Comparison of ENCODE assay signal across 13 cellular contexts in genomic region chr10:125783957-125784356, GRCh38. TPM values are rescaled to one million over a fixed set of nuclear protein-coding genes. Genes with fewer than 3 reads are reported as not detected.
DNase-seq lines count a peak whose midpoint lies in the region; ATAC-seq and TF ChIP-seq lines count a peak whose summit lies in the region.
"Had no signal": no experiment of that assay in that cellular context is flagged by ENCODE, and none has a peak within 500 bp of the region (broad histone marks: within the 10 kb centered on the region; RNA-seq: fewer than 3 reads in every experiment).

No MANE protein-coding gene starts in this region.

- H3K27me3 ChIP-seq in esophagus muscularis mucosa, result no peaks in the 10 kb centered on the region

- no peaks in the 10 kb centered on the region for H3K9me3 Mint-ChIP-seq in activated CD8-positive, alpha-beta memory T cell treated with anti-CD3 and anti-CD28 coated beads, Interleukin-2, amount 10 ng/mL, durations not matched to agents 7 days and 5 days (ENCODE audit: low read depth)
- H3K9me3 Mint-ChIP-seq: effector memory CD8-positive, alpha-beta T cell had no signal

- no peak for TF ChIP-seq EP300 in esophagus muscularis mucosa (IDR thresholded peaks at IDR 0.05)

- no peaks in the 10 kb centered on the region for H3K9me3 ChIP-seq in esophagus muscularis mucosa

- no peak for TF ChIP-seq POLR2A in esophagus muscularis mucosa (IDR thresholded peaks at IDR 0.05; ENCODE audit: low read depth)

- H3K27ac Mint-ChIP-seq in activated CD8-positive, alpha-beta memory T cell treated with anti-CD3 and anti-CD28 coated beads, Interleukin-2, amount 10 ng/mL, durations not matched to agents 7 days and 5 days, result no peak overlapping the region
- H3K27ac Mint-ChIP-seq: effector memory CD8-positive, alpha-beta T cell had no signal

- no peak overlapping the region for H3K4me3 ChIP-seq in esophagus muscularis mucosa

- H3K27ac ChIP-seq in esophagus muscularis mucosa (replicated peaks in 1 of 4), result no peak overlapping the region

- H3K36me3 ChIP-seq in esophagus muscularis mucosa, result peaks cover 9 to 20% (median 15%) of the 10 kb centered on the region in 4 donors

- WGBS in esophagus muscularis mucosa, result 88% methylated on average over 6 of the region's 6 CpGs

- no peak overlapping the region for H3K4me3 Mint-ChIP-seq in activated CD8-positive, alpha-beta memory T cell treated with anti-CD3 and anti-CD28 coated beads, Interleukin-2, amount 10 ng/mL, durations not matched to agents 7 days and 5 days
- H3K4me3 Mint-ChIP-seq: effector memory CD8-positive, alpha-beta T cell had no signal

- TF ChIP-seq CTCF in esophagus muscularis mucosa (IDR thresholded peaks at IDR 0.05), result no peak

- H3K36me3 Mint-ChIP-seq in activated CD8-positive, alpha-beta memory T cell treated with anti-CD3 and anti-CD28 coated beads, Interleukin-2, amount 10 ng/mL, durations not matched to agents 7 days and 5 days, result no peaks in the 10 kb centered on the region

- intact Hi-C loops in esophagus muscularis mucosa (cut with DNase I), result no loop called here

- DNase-seq in OCI-M1 (lab: John Stamatoyannopoulos, UW) (peak; percentile 18), esophagus muscularis mucosa (ENCODE audit: extremely low spot score) (no peak), cortex of kidney (lab: John Stamatoyannopoulos, UW) (no peak), NCI-H146 (lab: John Stamatoyannopoulos, UW) (no peak)
- no peak for DNase-seq in activated CD8-positive, alpha-beta memory T cell treated with anti-CD3 and anti-CD28 coated beads, Interleukin-2, amount 10 ng/mL, durations not matched to agents 7 days and 5 days
- DNase-seq: activated naive CD4-positive, alpha-beta T cell treated with Interleukin-2 at 50 U/mL for 16 hours; effector memory CD8-positive, alpha-beta T cell; GOT3; stimulated activated naive CD4-positive, alpha-beta T cell treated with Interleukin-2 at 50 U/mL for 16 hours had no signal

- CTCF ChIA-PET in activated CD8-positive, alpha-beta memory T cell treated with anti-CD3 and anti-CD28 coated beads, Interleukin-2, amount 10 ng/mL, durations not matched to agents 7 days and 5 days (lab: Charles Lee), result no interaction called here

- H3K4me1 Mint-ChIP-seq in activated CD8-positive, alpha-beta memory T cell treated with anti-CD3 and anti-CD28 coated beads, Interleukin-2, amount 10 ng/mL, durations not matched to agents 7 days and 5 days, result peaks cover 14% of the 10 kb centered on the region

- H3K27me3 Mint-ChIP-seq in activated CD8-positive, alpha-beta memory T cell treated with anti-CD3 and anti-CD28 coated beads, Interleukin-2, amount 10 ng/mL, durations not matched to agents 7 days and 5 days, result no peaks in the 10 kb centered on the region
- H3K27me3 Mint-ChIP-seq: effector memory CD8-positive, alpha-beta T cell had no signal

- H3K4me1 ChIP-seq in esophagus muscularis mucosa, result no peaks in the 10 kb centered on the region

- peak; percentile 70 for ATAC-seq in GM18858 (IDR thresholded peaks at IDR 0.05; ENCODE audit: unreplicated experiment)
- peak; percentile 85 for ATAC-seq in GM21423 (IDR thresholded peaks at IDR 0.05; ENCODE audit: unreplicated experiment)
- peak; percentile 81 for ATAC-seq in HG03066 (IDR thresholded peaks at IDR 0.05; ENCODE audit: low read depth, unreplicated experiment)
- ATAC-seq in activated CD8-positive, alpha-beta memory T cell treated with anti-CD3 and anti-CD28 coated beads, Interleukin-2, amount 10 ng/mL, durations not matched to agents 7 days and 5 days, result no peak
- ATAC-seq: effector memory CD8-positive, alpha-beta T cell had no signal

RNA-seq across cellular contexts. Expression of gene MMP21, which starts 8.3 kb away (rescaled TPM):
- not detected for total RNA-seq in esophagus muscularis mucosa
- not detected for total RNA-seq in activated CD8-positive, alpha-beta memory T cell treated with anti-CD3 and anti-CD28 coated beads, Interleukin-2, amount 10 ng/mL, durations not matched to agents 7 days and 5 days
- total RNA-seq: myocyte had no signal

RNA-seq across cellular contexts. Expression of gene UROS, which starts 39.1 kb away (rescaled TPM):
- total RNA-seq in esophagus muscularis mucosa, result 10 to 100 TPM; 29.7 to 46.5 (median 36.4) TPM
- 10 to 100 TPM; 43.8 to 57.9 TPM for total RNA-seq in activated CD8-positive, alpha-beta memory T cell treated with anti-CD3 and anti-CD28 coated beads, Interleukin-2, amount 10 ng/mL, durations not matched to agents 7 days and 5 days

RNA-seq across cellular contexts. Expression of gene BCCIP, which starts 39.4 kb away (rescaled TPM):
- total RNA-seq in esophagus muscularis mucosa, result 10 to 100 TPM; 36.8 to 53.2 (median 46.3) TPM
- total RNA-seq in activated CD8-positive, alpha-beta memory T cell treated with anti-CD3 and anti-CD28 coated beads, Interleukin-2, amount 10 ng/mL, durations not matched to agents 7 days and 5 days, result 10 to 100 TPM; 53.1 to 77.0 TPM
